Comparison of ENCODE assay signal across 19 cellular contexts in the genomic region with DNA sequence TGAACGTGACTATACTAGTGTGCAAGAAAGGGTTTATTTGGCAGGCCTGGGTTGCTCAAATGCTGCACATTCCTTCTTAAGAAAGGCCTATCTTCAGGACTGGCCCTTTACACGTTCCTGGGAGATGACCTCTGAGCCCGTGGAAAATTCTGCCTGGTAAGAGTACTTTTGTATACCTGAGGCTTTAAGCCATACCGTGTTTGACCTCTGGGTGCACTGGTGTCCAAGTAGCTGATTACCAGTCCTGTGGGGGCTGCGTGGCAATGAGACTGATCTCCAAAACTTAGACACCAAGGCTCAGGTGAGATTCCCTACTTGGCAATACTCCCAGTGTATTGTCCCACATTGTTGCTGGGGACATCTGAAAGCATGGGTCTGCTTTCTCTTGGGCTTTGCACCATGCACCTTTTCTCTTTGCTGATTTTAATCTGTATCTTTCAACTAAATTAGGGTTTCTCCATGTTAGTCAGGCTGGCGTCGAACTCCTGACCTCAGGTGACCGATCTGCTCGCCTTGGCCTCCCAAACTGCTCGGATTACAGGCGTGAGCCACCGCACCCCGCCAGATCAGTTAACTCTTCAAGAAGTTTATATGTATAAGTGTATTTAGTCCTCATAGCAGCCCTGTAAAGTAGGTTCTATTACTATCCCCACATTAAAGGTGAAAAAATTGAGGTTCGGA. TPM values are rescaled to one million over a fixed set of nuclear protein-coding genes. Genes with fewer than 3 reads are reported as not detected.
DNase-seq lines count a peak whose midpoint lies in the region; ATAC-seq, FAIRE-seq and TF ChIP-seq lines count a peak whose summit lies in the region.
"Had no signal": no experiment of that assay in that cellular context is flagged by ENCODE, and none has a peak within 500 bp of the region (broad histone marks: within the 10 kb centered on the region; RNA-seq: fewer than 3 reads in every experiment).

No MANE protein-coding gene starts in this region.

- H3K27me3 ChIP-seq in DND-41 (ENCODE audit: insufficient read depth, low read length, poor library complexity) (no peaks in the 10 kb centered on the region), H1 (replicated peaks in 1 of 4; ENCODE audit: control insufficient read depth in 3 of 4, extremely low read depth in 1 of 4, insufficient read depth in 3 of 4, low read length in 3 of 4) (no peaks in the 10 kb centered on the region), breast epithelium (no peaks in the 10 kb centered on the region)
- H3K27me3 ChIP-seq: gastrocnemius medialis, Peyer's patch, stomach had no signal

- no peak overlapping the region for H2BK120ac ChIP-seq in H1 (replicated peaks; ENCODE audit: low read depth, low read length)

- H4K8ac ChIP-seq in H1 (ENCODE audit: extremely low read depth, insufficient read depth, low read length) = no peak overlapping the region

- H3K79me2 ChIP-seq in DND-41 (ENCODE audit: insufficient read depth, low read length) (peaks cover 98% of the 10 kb centered on the region), H1 (ENCODE audit: control insufficient read depth in 1 of 2, insufficient read depth in 2 of 2, low read length in 2 of 2) (peaks cover 0 to 88% of the 10 kb centered on the region in 2 experiments; a peak in 3 of 4 replicates)

- no peak overlapping the region for H3K4me3 Mint-ChIP-seq in natural killer cell

- peaks cover 53 to 63% of the 10 kb centered on the region in 2 donors for H3K4me1 Mint-ChIP-seq in natural killer cell

- H3K27ac ChIP-seq in DND-41 (ENCODE audit: low read length) = peak overlapping the region; percentile 41; the same call in 1 of the 2 replicates
- H3K27ac ChIP-seq in H1 (ENCODE audit: low read depth, low read length) = no peak overlapping the region
- H3K27ac ChIP-seq in breast epithelium = no peak overlapping the region
- H3K27ac ChIP-seq: gastrocnemius medialis, Peyer's patch, SK-N-MC, stomach had no signal

- H3K14ac ChIP-seq in H1 (ENCODE audit: insufficient read length) = no peak overlapping the region

- H2AFZ ChIP-seq in DND-41 (ENCODE audit: low read depth, low read length) = no peak overlapping the region
- no peak overlapping the region for H2AFZ ChIP-seq in H1 (ENCODE audit: low read length)

- CTCF ChIA-PET in H1 (lab: Charles Lee; ENCODE audit: partially characterized antibody) = no interaction called here

- H3K4me3 ChIP-seq in DND-41 (ENCODE audit: low read depth in 1 of 2, low read length in 2 of 2) (no peak overlapping the region), H1 (ENCODE audit: extremely low read depth in 1 of 4, insufficient read depth in 2 of 4, low read depth in 3 of 4, low read length in 4 of 4) (no peak overlapping the region), breast epithelium (no peak overlapping the region)
- H3K4me3 ChIP-seq: gastrocnemius medialis, Peyer's patch, SK-N-MC, stomach had no signal

- H3K23ac ChIP-seq in H1 (ENCODE audit: insufficient read length) = no peak overlapping the region

- H2BK5ac ChIP-seq in H1 (ENCODE audit: low read depth, low read length) = no peak overlapping the region

- no peak overlapping the region for H3K4ac ChIP-seq in H1 (replicated peaks; ENCODE audit: insufficient read length, low read depth, low read length)

- H3K56ac ChIP-seq in H1 (replicated peaks; ENCODE audit: insufficient read length, low read depth, low read length) = no peak overlapping the region

- H4K20me1 ChIP-seq in DND-41 (ENCODE audit: insufficient read depth, low read length) (peaks cover 52% of the 10 kb centered on the region; the same call in 1 of the 2 replicates), H1 (replicated peaks in 1 of 2; ENCODE audit: control insufficient read depth in 1 of 2, insufficient read depth in 2 of 2, low read length in 2 of 2) (peaks cover 5 to 17% of the 10 kb centered on the region in 2 experiments)

- TF ChIP-seq CTCF in DND-41 (IDR thresholded peaks at IDR 0.05; ENCODE audit: borderline replicate concordance, extremely low read depth, low read length, poor library complexity, severe bottlenecking) (no peak), H1 (IDR thresholded peaks at IDR 0.05; ENCODE audit: control extremely low read depth in 1 of 3, insufficient read depth in 1 of 3, low read depth in 1 of 3, low read length in 3 of 3) (peak in 2 of 3 experiments; percentile 10 to 17; a peak in 2 of 4 replicates), natural killer cell (IDR thresholded peaks at IDR 0.05) (no peak), breast epithelium (IDR thresholded peaks at IDR 0.05) (no peak)

- H3K36me3 ChIP-seq in DND-41 (ENCODE audit: insufficient read depth, low read length) = peaks cover 30% of the 10 kb centered on the region
- peaks cover 0 to 8% (median 0%) of the 10 kb centered on the region in 4 experiments; a peak in 1 of 8 replicates for H3K36me3 ChIP-seq in H1 (ENCODE audit: control insufficient read depth in 2 of 4, insufficient read depth in 4 of 4, low read length in 3 of 4)
- no peaks in the 10 kb centered on the region for H3K36me3 ChIP-seq in breast epithelium
- H3K36me3 ChIP-seq: gastrocnemius medialis, Peyer's patch had no signal

- H3K9me3 ChIP-seq in DND-41 (ENCODE audit: insufficient read depth, low read length, severe bottlenecking) (no peaks in the 10 kb centered on the region), H1 (ENCODE audit: insufficient read depth in 2 of 2, low read depth in 1 of 2, low read length in 1 of 2) (no peaks in the 10 kb centered on the region), breast epithelium (no peaks in the 10 kb centered on the region)
- H3K9me3 ChIP-seq: gastrocnemius medialis, Peyer's patch, stomach had no signal

- no peak overlapping the region for H4K5ac ChIP-seq in H1 (ENCODE audit: insufficient read length, low read depth, low read length)

- no peaks in the 10 kb centered on the region for H3K23me2 ChIP-seq in H1 (ENCODE audit: low read depth, low read length)

- FAIRE-seq in H1 (lab: Jason Lieb, UNC) = no peak
- FAIRE-seq: urothelium cell line had no signal

- peak overlapping the region; percentile 80 to 82 for H3K27ac Mint-ChIP-seq in natural killer cell

- DNase-seq in DND-41 (no peak), NAMALWA (ENCODE audit: low spot score) (peak; percentile 11), H1 (ENCODE audit: low read depth in 1 of 2, low spot score in 2 of 2) (no peak), natural killer cell (no peak), NCI-H1694 treated with DMSO at 0.1 percent for 48 hours (lab: John Stamatoyannopoulos, UW) (no peak), breast epithelium (ENCODE audit: low spot score in 2 of 2) (no peak)
- DNase-seq: activated CD4-positive, alpha-beta T cell treated with anti-CD3 and anti-CD28 coated beads, Interleukin-2, amount 50 U/mL, for 1 hour; activated naive CD4-positive, alpha-beta T cell treated with anti-CD3 and anti-CD28 coated beads, Interleukin-2, amount 50 U/mL, for 16 hours; dermis blood vessel endothelial cell; gastrocnemius medialis; left ventricle myocardium superior; NCI-H146; NCI-H774; Peyer's patch; stimulated activated CD4-positive, alpha-beta T cell treated with anti-CD3 and anti-CD28 coated beads, Interleukin-1b, Interleukin-23, amount 100 ng/mL, for 48 hours; stomach had no signal

- intact Hi-C loops in natural killer cell (cut with micrococcal nuclease) = loop anchor here (5.0 kb wide), 1 partner anchor 41 kb away; no protein-coding TSS in a partner anchor
- intact Hi-C loops in breast epithelium (cut with DNase I; ENCODE audit: low total_unique reads) = no loop called here

- H3K9ac ChIP-seq in DND-41 (ENCODE audit: low read depth, low read length) (no peak overlapping the region), H1 (replicated peaks in 1 of 4; ENCODE audit: extremely low read depth in 1 of 4, low read depth in 3 of 4, low read length in 3 of 4) (no peak overlapping the region)

- no peaks in the 10 kb centered on the region for H3K27me3 Mint-ChIP-seq in natural killer cell (ENCODE audit: low read depth in 2 of 2)

- no peak overlapping the region for H4K91ac ChIP-seq in H1 (replicated peaks; ENCODE audit: insufficient read length, low read length)

- TF ChIP-seq RAD21 in H1 (IDR thresholded peaks at IDR 0.05 in 1 of 2, conservative IDR thresholded peaks at IDR 0.05 in 1 of 2; ENCODE audit: low read depth in 2 of 2, low read length in 2 of 2) = peak; percentile 13 to 34; a peak in 3 of 4 replicates

- H3K4me2 ChIP-seq in DND-41 (ENCODE audit: insufficient read depth, low read length) (no peak overlapping the region), H1 (ENCODE audit: insufficient read depth in 1 of 2, low read depth in 2 of 2, low read length in 2 of 2) (no peak overlapping the region)

- H3K36me3 Mint-ChIP-seq in natural killer cell = no peaks in the 10 kb centered on the region

- H2BK20ac ChIP-seq in H1 (ENCODE audit: low read length) = no peak overlapping the region

- peaks cover 7% of the 10 kb centered on the region for H3K79me1 ChIP-seq in H1 (ENCODE audit: low read depth, low read length)

- POLR2A ChIA-PET in H1 (lab: Charles Lee; ENCODE audit: partially characterized antibody) = interaction anchor here (1.2 kb wide), 1 partner anchor 44 kb away, joined by 3 read pairs; no protein-coding TSS in a partner anchor

- TF ChIP-seq POLR2A in H1 (IDR thresholded peaks at IDR 0.05; ENCODE audit: control extremely low read depth in 1 of 2, low read depth in 2 of 2, low read length in 2 of 2) (no peak), breast epithelium (IDR thresholded peaks at IDR 0.05) (no peak)

- no peak for TF ChIP-seq EP300 in H1 (IDR thresholded peaks at IDR 0.05; ENCODE audit: borderline replicate concordance in 1 of 2, low read depth in 2 of 2, low read length in 2 of 2)

- H3K4me1 ChIP-seq in DND-41 (ENCODE audit: insufficient read depth, low read length) (peaks cover 40% of the 10 kb centered on the region), H1 (replicated peaks in 1 of 4; ENCODE audit: control insufficient read depth in 3 of 4, insufficient read depth in 4 of 4, low read length in 3 of 4) (peaks cover 0 to 10% (median 3%) of the 10 kb centered on the region in 4 experiments; a peak in 2 of 7 replicates), breast epithelium (no peaks in the 10 kb centered on the region)

- H2BK15ac ChIP-seq in H1 (ENCODE audit: low read length) = no peak overlapping the region

- no peaks in the 10 kb centered on the region for H3K9me3 Mint-ChIP-seq in natural killer cell

- no peak overlapping the region for H3K18ac ChIP-seq in H1 (ENCODE audit: extremely low read depth, low read length)

- ATAC-seq in DND-41 (ENCODE audit: insufficient read depth, low read depth) (no peak), natural killer cell (peak in 2 of 3 donors; percentile 38 to 49), GM18502 (IDR thresholded peaks at IDR 0.05; ENCODE audit: poor library complexity, unreplicated experiment) (no peak)
- ATAC-seq: gastrocnemius medialis, left ventricle myocardium superior had no signal

- WGBS in H1 (ENCODE audit: extremely low coverage in 1 of 2, insufficient coverage in 1 of 2, insufficient read length in 1 of 2, insufficient replicate concordance in 2 of 2, low coverage in 1 of 2, low lambda C conversion rate in 2 of 2, missing lambda C conversion rate in 1 of 2), 2 experiments = 92% methylated on average over 14 of the region's 14 CpGs; no CpG with 5 or more reads in 1 of the 2 experiments

- H2BK12ac ChIP-seq in H1 (ENCODE audit: low read depth, low read length) = no peak overlapping the region

- H2AK5ac ChIP-seq in H1 (ENCODE audit: low read depth, low read length) = no peak overlapping the region

RNA-seq across cellular contexts. Expression of a gene that starts 44.5 kb away (rescaled TPM):
- total RNA-seq in H1 (2021; fragmentation: NEBNext Ultra II Directional; extraction: Animal tissue kit (Norgen Biotek cat#: 25700)) = 50.8 and 52.3 TPM in 2 replicates
- polyA plus RNA-seq in H1 (2011; rRNA removed) = 14.2 and 17.1 TPM in 2 replicates
- polyA plus RNA-seq in H1 (2011; cell fraction: cytosol; rRNA removed) = 17.6 TPM
- 34.3 TPM for polyA plus RNA-seq in H1 (2011; cell fraction: nucleus; rRNA removed)
- 27.7 to 34.0 TPM (median 30.7 TPM) in 4 replicates for polyA plus RNA-seq in H1 (2012, experiment 1 of 2)
- polyA plus RNA-seq in H1 (2012, experiment 2 of 2) = 2.5 TPM
- polyA plus RNA-seq in H1 (2013, experiment 1 of 2) = 40.2 TPM
- polyA plus RNA-seq in H1 (2013, experiment 2 of 2) = 40.9 TPM
- 60.3 and 90.3 TPM in 2 replicates for polyA minus RNA-seq in H1 (2011; rRNA and poly(A)+ RNA removed)
- 32.5 TPM for polyA minus RNA-seq in H1 (2011; cell fraction: cytosol; rRNA and poly(A)+ RNA removed)
- 67.3 TPM for polyA minus RNA-seq in H1 (2011; cell fraction: nucleus; rRNA and poly(A)+ RNA removed)
- total RNA-seq in natural killer cell (10 to 100 TPM; 70.6 to 91.5 (median 86.1) TPM), breast epithelium (10 to 100 TPM; 40.8 to 80.9 (median 56.4) TPM)

Comparison
In these comparisons a context has a peak if more than half of its experiments do, and no peak if none do; other contexts are left out.
1. ATAC-seq: peak in natural killer cell (2 of 3); none in DND-41 (single experiment) and GM18502 (single experiment).
2. CTCF ChIP-seq: peak in H1 (2 of 3); none in DND-41 (single experiment), natural killer cell (single experiment) and breast epithelium (0 of 3).